In genomic region chr12:52230364-52231281, GRCh38 we compare ENCODE assay signal across 10 cellular contexts. TPM values are rescaled to one million over a fixed set of nuclear protein-coding genes. Genes with fewer than 3 reads are reported as not detected.
DNase-seq lines count a peak whose midpoint lies in the region; ATAC-seq and TF ChIP-seq lines count a peak whose summit lies in the region.
"Had no signal": no experiment of that assay in that cellular context is flagged by ENCODE, and none has a peak within 500 bp of the region (broad histone marks: within the 10 kb centered on the region; RNA-seq: fewer than 3 reads in every experiment).

No MANE protein-coding gene starts in this region.

- H3K79me2 ChIP-seq in GM23338 (replicated peaks; ENCODE audit: insufficient read depth), result no peaks in the 10 kb centered on the region

- H3F3A ChIP-seq in GM23338 (replicated peaks; ENCODE audit: low read depth), result no peaks in the 10 kb centered on the region

- no peak overlapping the region for H3K4me3 ChIP-seq in GM23338
- no peak overlapping the region for H3K4me3 ChIP-seq in heart right ventricle

- H3K4me1 ChIP-seq in GM23338 (ENCODE audit: insufficient read depth) (peaks cover 22% of the 10 kb centered on the region), heart right ventricle (peaks cover 4 to 45% (median 19%) of the 10 kb centered on the region in 9 donors)

- no peak for ATAC-seq in GM23338
- peak; percentile 54 to 94 (median 82) for ATAC-seq in heart right ventricle
- no peak for ATAC-seq in HG02678 (IDR thresholded peaks at IDR 0.05; ENCODE audit: unreplicated experiment)
- ATAC-seq in GM19455 (IDR thresholded peaks at IDR 0.05; ENCODE audit: unreplicated experiment), result no peak
- ATAC-seq: activated CD8-positive, alpha-beta T cell treated with anti-CD3 and anti-CD28 coated beads, Interleukin-2, amount 10 ng/mL, durations not matched to agents 7 days and 5 days had no signal

- WGBS in heart right ventricle, 2 donors, result 41 to 50% methylated on average over 8 of the region's 8 CpGs

- peak; percentile 56 for DNase-seq in GM23338 (ENCODE audit: low spot score)
- peak; percentile 27 to 57 for DNase-seq in heart right ventricle
- DNase-seq in stromal cell of bone marrow (ENCODE audit: low read depth), result peak; percentile 47
- no peak for DNase-seq in substantia nigra (lab: John Stamatoyannopoulos, UW)
- no peak for DNase-seq in NCI-H2227 (lab: John Stamatoyannopoulos, UW; ENCODE audit: unreplicated experiment)
- DNase-seq: activated CD8-positive, alpha-beta T cell treated with anti-CD3 and anti-CD28 coated beads, Interleukin-2, amount 10 ng/mL, durations not matched to agents 7 days and 5 days had no signal

- H3K4me2 ChIP-seq in GM23338, result peak overlapping the region; percentile 20; the same call in 1 of the 2 replicates

- intact Hi-C loops in heart right ventricle (cut with DNase I), result no loop called here

- no peaks in the 10 kb centered on the region for H3K9me2 ChIP-seq in GM23338 (ENCODE audit: insufficient read depth)

- peaks cover 41% of the 10 kb centered on the region for H3K27me3 Mint-ChIP-seq in GM23338 (ENCODE audit: insufficient read depth, low read depth, poor library complexity)

- H3K27ac Mint-ChIP-seq in GM23338, result no peak overlapping the region; the same call in 1 of the 2 replicates
- H3K27ac Mint-ChIP-seq: activated CD8-positive, alpha-beta T cell treated with anti-CD3 and anti-CD28 coated beads, Interleukin-2, amount 10 ng/mL, durations not matched to agents 7 days and 5 days had no signal

- peaks cover 4% of the 10 kb centered on the region for H3K36me3 Mint-ChIP-seq in GM23338 (ENCODE audit: low read depth)

- H3K9me3 ChIP-seq in heart right ventricle, result no peaks in the 10 kb centered on the region

- H3K27ac ChIP-seq in GM23338 (ENCODE audit: low read depth) (no peak overlapping the region), VCaP (peak overlapping the region; percentile 36; the same call in 1 of the 2 replicates), heart right ventricle (no peak overlapping the region), substantia nigra (ENCODE audit: low read depth, low read length, poor library complexity, severe bottlenecking) (no peak overlapping the region)

- H4K20me1 ChIP-seq in GM23338 (replicated peaks; ENCODE audit: insufficient read depth), result no peaks in the 10 kb centered on the region

- H2AFZ ChIP-seq in GM23338, result no peak overlapping the region

- H3K4me1 Mint-ChIP-seq in GM23338, result peaks cover 38% of the 10 kb centered on the region

- no peak for TF ChIP-seq CTCF in GM23338 (conservative IDR thresholded peaks at IDR 0.05; ENCODE audit: low read depth in 2 of 2)
- TF ChIP-seq CTCF in VCaP (conservative IDR thresholded peaks at IDR 0.05), result no peak
- no peak for TF ChIP-seq CTCF in heart right ventricle (IDR thresholded peaks at IDR 0.05)

- H3K27me3 ChIP-seq in GM23338 (ENCODE audit: insufficient read depth) (peaks cover 37% of the 10 kb centered on the region), heart right ventricle (peaks cover 15 to 49% (median 32%) of the 10 kb centered on the region in 7 donors)

- H3K4me3 Mint-ChIP-seq in GM23338, result no peak overlapping the region
- H3K4me3 Mint-ChIP-seq: activated CD8-positive, alpha-beta T cell treated with anti-CD3 and anti-CD28 coated beads, Interleukin-2, amount 10 ng/mL, durations not matched to agents 7 days and 5 days had no signal

- H3K9me3 Mint-ChIP-seq in GM23338, result no peaks in the 10 kb centered on the region

- H3K36me3 ChIP-seq in GM23338 (ENCODE audit: insufficient read depth), result no peaks in the 10 kb centered on the region
- H3K36me3 ChIP-seq in heart right ventricle, result no peaks in the 10 kb centered on the region

TF ChIP-seq in GM23338, 12 proteins besides CTCF, POLR2A, EP300 and RAD21:
- TF ChIP-seq POLR2AphosphoS5 (IDR thresholded peaks at IDR 0.05; ENCODE audit: low read depth) (no peak), EZH2 (IDR thresholded peaks at IDR 0.05; ENCODE audit: low read depth, unreplicated experiment) (no peak), ETS1 (IDR thresholded peaks at IDR 0.05) (no peak), JUNB (IDR thresholded peaks at IDR 0.05; ENCODE audit: unreplicated experiment) (no peak), CREB1 (CRISPR knock-in tag; IDR thresholded peaks at IDR 0.05; ENCODE audit: low read depth) (no peak), NANOG (IDR thresholded peaks at IDR 0.05; ENCODE audit: borderline replicate concordance) (no peak), ZNF331 (CRISPR knock-in tag; IDR thresholded peaks at IDR 0.05; ENCODE audit: low read depth) (no peak)

RNA-seq across cellular contexts. Expression of gene KRT7, which starts 2.4 kb away (rescaled TPM):
- 9.4 and 11.7 TPM in 2 replicates for total RNA-seq in GM23338 (2014; rRNA removed; shearing (Covaris generic))
- polyA plus RNA-seq in GM23338 (2016; fragmentation: Nextera tagmentation; extraction: Ambion mirVana), result 6.5 and 16.4 TPM in 2 replicates
- total RNA-seq in heart right ventricle, result 10 to 100 TPM in 1 of 10 donors, 1 to 10 TPM in 4, under 1 TPM in 2, not detected in 3; 0.59 to 10.8 (median 2.3) TPM
- polyA plus RNA-seq in heart right ventricle, result 1 to 10 TPM in 1 of 2 donors, under 1 TPM in 1; 0.88 to 1.4 TPM
- total RNA-seq: mononuclear cell had no signal

RNA-seq across cellular contexts. Expression of gene KRT80, which starts 38.8 kb away (rescaled TPM):
- total RNA-seq in GM23338 (2014; rRNA removed; shearing (Covaris generic)), result not detected in 2 replicates
- polyA plus RNA-seq in GM23338 (2016; fragmentation: Nextera tagmentation; extraction: Ambion mirVana), result not detected in 2 replicates
- total RNA-seq in heart right ventricle, result under 1 TPM in 9 of 10 donors, not detected in 1; 0.07 to 0.79 (median 0.16) TPM
- polyA plus RNA-seq in heart right ventricle, result under 1 TPM; 0.07 to 0.32 TPM
- total RNA-seq: activated CD8-positive, alpha-beta T cell treated with anti-CD3 and anti-CD28 coated beads, Interleukin-2, amount 10 ng/mL, durations not matched to agents 7 days and 5 days; mononuclear cell had no signal

RNA-seq across cellular contexts. Expression of gene KRT86, which starts 43.8 kb away (rescaled TPM):
- total RNA-seq in GM23338 (2014; rRNA removed; shearing (Covaris generic)), result not detected in 2 replicates
- polyA plus RNA-seq in GM23338 (2016; fragmentation: Nextera tagmentation; extraction: Ambion mirVana) (0.16 and 0.30 TPM in 2 replicates), heart right ventricle (under 1 TPM in 1 of 2 donors, not detected in 1; 0.01 TPM)
- under 1 TPM in 1 of 10 donors, not detected in 9; 0.19 TPM for total RNA-seq in heart right ventricle

Comparison
In these comparisons a context has a peak if more than half of its experiments do, and no peak if none do; other contexts are left out.
1. ATAC-seq: peak in heart right ventricle (8 of 8); none in GM23338 (single experiment), HG02678 (single experiment) and GM19455 (single experiment).
2. DNase-seq: peak in GM23338 (single experiment), heart right ventricle (2 of 2) and stromal cell of bone marrow (single experiment); none in substantia nigra (0 of 49) and NCI-H2227 (single experiment).